ENCODE assay signal across 8 cellular contexts in genomic region chr17:42609182-42609813, GRCh38. TPM values are rescaled to one million over a fixed set of nuclear protein-coding genes. Genes with fewer than 3 reads are reported as not detected.
DNase-seq lines count a peak whose midpoint lies in the region; ATAC-seq and TF ChIP-seq lines count a peak whose summit lies in the region.

Gene RETREG3, minus strand, starts transcription at chr17:42609374. Its CDS starts 50 bp downstream, at chr17:42609324.
Gene TUBG1, plus strand, starts transcription at chr17:42609683. Its CDS starts 55 bp downstream, at chr17:42609738.

- 0% methylated on average over 66 of the region's 66 CpGs for WGBS in esophagus, 2 donors

- TF ChIP-seq CTCF in KMS-11 (conservative IDR thresholded peaks at IDR 0.05; ENCODE audit: low read depth, low read length) (no peak; the same call in 1 of the 2 replicates), Peyer's patch (IDR thresholded peaks at IDR 0.05) (peak in 3 of 6 experiments; percentile 41 to 55 (median 50))

- peak; percentile 85 to 90 for TF ChIP-seq POLR2A in Peyer's patch (IDR thresholded peaks at IDR 0.05)

- H3K4me2 ChIP-seq in KMS-11, result peak within 1 kb of the TSS; percentile 99

- peaks cover 9% of the 10 kb centered on the region; the same call in 1 of the 2 replicates for H3K36me3 ChIP-seq in KMS-11 (ENCODE audit: insufficient read depth)
- peaks cover 0 to 17% (median 0%) of the 10 kb centered on the region in 3 donors for H3K36me3 ChIP-seq in Peyer's patch
- peaks cover 14 to 16% of the 10 kb centered on the region in 2 donors for H3K36me3 ChIP-seq in esophagus (ENCODE audit: control insufficient read depth in 2 of 2, insufficient read depth in 2 of 2, low read length in 1 of 2)
- no peaks in the 10 kb centered on the region for H3K36me3 ChIP-seq in mucosa of stomach (ENCODE audit: control insufficient read depth, insufficient read depth, low read length)

- H3K27ac ChIP-seq in KMS-11 (peak within 1 kb of the TSS; percentile 64), Peyer's patch (peak within 1 kb of the TSS; percentile 88 to 98 (median 92)), esophagus (ENCODE audit: low read depth in 2 of 2, low read length in 1 of 2) (peak within 1 kb of the TSS; percentile 90 to 97)

- peaks cover 62% of the 10 kb centered on the region for H3K79me2 ChIP-seq in KMS-11 (ENCODE audit: insufficient read depth, low read depth)

- H3K4me1 ChIP-seq in KMS-11 (ENCODE audit: low read depth, poor library complexity, severe bottlenecking) (peaks cover 48% of the 10 kb centered on the region), Peyer's patch (peaks cover 0 to 32% (median 12%) of the 10 kb centered on the region in 4 donors), esophagus (ENCODE audit: control insufficient read depth in 2 of 2, insufficient read depth in 2 of 2, low read length in 1 of 2) (peaks cover 0 to 2% of the 10 kb centered on the region in 2 donors), mucosa of stomach (ENCODE audit: control insufficient read depth, insufficient read depth, low read length) (peaks cover 5% of the 10 kb centered on the region)

- ATAC-seq in GM21737 (IDR thresholded peaks at IDR 0.05; ENCODE audit: unreplicated experiment), result peak; percentile 74

- no peaks in the 10 kb centered on the region for H4K20me1 ChIP-seq in KMS-11 (ENCODE audit: insufficient read depth)

- peak within 1 kb of the TSS; percentile 70 for H3K9ac ChIP-seq in KMS-11
- H3K9ac ChIP-seq in mucosa of stomach (ENCODE audit: low read length), result peak within 1 kb of the TSS; percentile 94

- H3K4me3 ChIP-seq in KMS-11 (IDR thresholded peaks at IDR 0.05; ENCODE audit: insufficient read depth, low read depth, low read length), result peak within 1 kb of the TSS; percentile 79
- peak within 1 kb of the TSS; percentile 77 to 95 (median 93) for H3K4me3 ChIP-seq in Peyer's patch
- peak within 1 kb of the TSS; percentile 89 to 95 for H3K4me3 ChIP-seq in esophagus (ENCODE audit: low read depth in 1 of 2, low read length in 2 of 2)
- peak within 1 kb of the TSS; percentile 88 for H3K4me3 ChIP-seq in mucosa of stomach (ENCODE audit: low read length)

- H2AFZ ChIP-seq in KMS-11 (ENCODE audit: low read depth), result peak within 1 kb of the TSS; percentile 75; the same call in 1 of the 2 replicates

- H3K27me3 ChIP-seq in KMS-11 (ENCODE audit: insufficient read depth, low read depth) (no peaks in the 10 kb centered on the region), Peyer's patch (no peaks in the 10 kb centered on the region), esophagus (ENCODE audit: control insufficient read depth in 1 of 2, insufficient read depth in 2 of 2, low read length in 2 of 2) (no peaks in the 10 kb centered on the region), mucosa of stomach (ENCODE audit: control insufficient read depth, insufficient read depth, low read length) (no peaks in the 10 kb centered on the region)

- H3K9me3 ChIP-seq in Peyer's patch (no peaks in the 10 kb centered on the region), esophagus (ENCODE audit: control insufficient read depth in 2 of 2, insufficient read depth in 1 of 2, low read depth in 1 of 2, low read length in 1 of 2) (no peaks in the 10 kb centered on the region), mucosa of stomach (ENCODE audit: control insufficient read depth, low read length) (no peaks in the 10 kb centered on the region)

- DNase-seq in DMS79 treated with DMSO at 0.1 percent for 48 hours (lab: John Stamatoyannopoulos, UW), result peak; percentile 97
- peak; percentile 97 to 99 (median 99) for DNase-seq in Peyer's patch
- peak; percentile 98 to 99 for DNase-seq in activated T-cell treated with anti-CD3 and anti-CD28 coated beads, Interleukin-2, amount 50 U/mL, for 48 hours
- DNase-seq in stimulated activated CD8-positive, alpha-beta memory T cell treated with anti-CD3 and anti-CD28 coated beads, Interleukin-7, amount 100 ng/mL, for 1 hour (ENCODE audit: low read depth in 2 of 2), result peak; percentile 98 to 99

RNA-seq across cellular contexts. Expression of gene RETREG3, which starts in this region (rescaled TPM):
- 10 to 100 TPM; 31.4 to 66.6 (median 55.8) TPM for total RNA-seq in Peyer's patch
- polyA plus RNA-seq in esophagus, result 10 to 100 TPM; 15.3 to 28.5 TPM

RNA-seq across cellular contexts. Expression of gene TUBG1, which starts in this region (rescaled TPM):
- total RNA-seq in Peyer's patch, result 10 to 100 TPM; 19.8 to 64.4 (median 37.9) TPM
- 10 to 100 TPM; 27.2 to 49.9 TPM for polyA plus RNA-seq in esophagus

Comparison
In these comparisons a context has a peak if more than half of its experiments do, and no peak if none do; other contexts are left out.
1. Peak in every context shown above with its lines: DNase-seq, ATAC-seq, H3K4me3 ChIP-seq and H3K27ac ChIP-seq.